Comparison of ENCODE assay signal across 8 cellular contexts in genomic region chr4:139295317-139296299, GRCh38.
DNase-seq lines count a peak whose midpoint lies in the region; ATAC-seq and TF ChIP-seq lines count a peak whose summit lies in the region.

No MANE protein-coding gene starts in this region.

- TF ChIP-seq CTCF in AG10803 (conservative IDR thresholded peaks at IDR 0.05; ENCODE audit: low read length) = peak; percentile 94

- H3K4me3 ChIP-seq in AG10803 (ENCODE audit: low read length) = peak overlapping the region; percentile 89

- DNase-seq in AG10803 (ENCODE audit: low read depth) = peak; percentile 91
- peak; percentile 92 for DNase-seq in NCI-H345 (lab: John Stamatoyannopoulos, UW)
- DNase-seq in activated CD4-positive, CD25-positive, alpha-beta regulatory T cell treated with anti-CD3 and anti-CD28 coated beads, Interleukin-2, amount 50 U/mL, for 16 hours (ENCODE audit: low read depth, low spot score) = peak; percentile 98
- peak; percentile 94 for DNase-seq in cerebellar cortex (ENCODE audit: low spot score)
- peak; percentile 88 for DNase-seq in kidney glomerular epithelial cell (lab: John Stamatoyannopoulos, UW)
- peak; percentile 93 to 98 for DNase-seq in stimulated activated CD4-positive, alpha-beta T cell treated with anti-CD3 and anti-CD28 coated beads, Interleukin-15, amount 100 ng/mL, for 48 hours (ENCODE audit: low read depth in 2 of 2)

- ATAC-seq in GM19023 (IDR thresholded peaks at IDR 0.05; ENCODE audit: unreplicated experiment) = peak; percentile 97
- peak; percentile 94 for ATAC-seq in HG03280 (IDR thresholded peaks at IDR 0.05; ENCODE audit: unreplicated experiment)

Comparison
In these comparisons a context has a peak if more than half of its experiments do, and no peak if none do; other contexts are left out.
1. Peak in every context shown above with its lines: DNase-seq, ATAC-seq and H3K4me3 ChIP-seq.